In the genomic region with DNA sequence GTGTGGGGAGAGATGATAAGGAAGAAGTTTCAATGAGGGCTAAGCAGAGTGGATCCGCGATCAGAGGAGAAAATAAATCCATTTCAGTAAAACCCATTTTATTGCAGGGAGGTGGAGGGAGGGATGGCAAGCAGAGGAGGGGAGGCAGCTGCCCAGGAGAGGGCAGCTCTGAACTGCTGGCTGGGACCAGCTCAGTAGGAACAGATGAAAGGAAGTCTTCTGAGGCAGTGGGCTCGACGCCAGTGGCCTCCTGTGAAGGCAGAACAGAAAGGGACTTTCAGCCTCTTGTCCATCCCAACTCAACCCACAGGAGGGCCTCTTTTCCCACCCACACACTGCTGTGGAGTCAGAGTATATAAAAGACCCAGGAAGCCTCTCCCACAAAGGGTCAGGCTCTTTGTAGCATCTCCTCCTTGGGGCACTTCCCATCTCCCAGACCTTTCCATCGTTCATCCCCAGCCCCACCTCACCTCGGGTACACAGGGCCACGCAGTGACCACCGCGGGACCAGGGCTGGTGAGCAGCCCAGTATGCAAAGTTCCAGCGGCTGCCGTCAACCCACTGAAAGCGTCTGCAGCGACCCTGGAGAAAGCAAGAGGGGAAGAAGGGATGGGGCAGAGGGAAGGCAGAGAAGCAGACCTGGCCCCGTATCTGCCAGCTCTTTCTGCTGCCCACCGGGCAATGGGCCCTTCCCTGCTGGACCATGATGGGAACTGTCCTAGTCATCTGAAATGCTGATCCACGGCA, we compare ENCODE assay signal across 15 cellular contexts. TPM values are rescaled to one million over a fixed set of nuclear protein-coding genes. Genes with fewer than 3 reads are reported as not detected.
DNase-seq lines count a peak whose midpoint lies in the region; ATAC-seq and TF ChIP-seq lines count a peak whose summit lies in the region.
"Had no signal": no experiment of that assay in that cellular context is flagged by ENCODE, and none has a peak within 500 bp of the region (broad histone marks: within the 10 kb centered on the region; RNA-seq: fewer than 3 reads in every experiment).

No MANE protein-coding gene starts in this region.

- no peak for TF ChIP-seq POLR2A in esophagus squamous epithelium (IDR thresholded peaks at IDR 0.05)

- intact Hi-C loops in right cardiac atrium (cut with DNase I) (no loop called here), esophagus squamous epithelium (cut with DNase I) (no loop called here)
- intact Hi-C loops in CD8-positive, alpha-beta T cell (cut with DNase I, micrococcal nuclease) = no loop called here

- POLR2A ChIA-PET in CD8-positive, alpha-beta T cell (lab: Charles Lee) = no interaction called here

- no peak overlapping the region for H3K27ac Mint-ChIP-seq in CD8-positive, alpha-beta T cell
- H3K27ac Mint-ChIP-seq: activated T-cell treated with anti-CD3 and anti-CD28 coated beads, Interleukin-2, amount 50 U/mL, for 72 hours had no signal

- 74% methylated on average over 16 of the region's 16 CpGs for WGBS in right cardiac atrium
- WGBS in esophagus squamous epithelium, 2 donors = 75 to 76% methylated on average over 6 to 7 of the region's 16 CpGs

- no peaks in the 10 kb centered on the region for H3K9me3 Mint-ChIP-seq in CD8-positive, alpha-beta T cell
- H3K9me3 Mint-ChIP-seq: activated T-cell treated with anti-CD3 and anti-CD28 coated beads, Interleukin-2, amount 50 U/mL, for 72 hours had no signal

- CTCF ChIA-PET in CD8-positive, alpha-beta T cell (lab: Charles Lee) = interaction anchor here (0.6 kb wide), 1 partner anchor 35 kb away, joined by 3 read pairs; no protein-coding TSS in a partner anchor

- DNase-seq in NCI-H2029 (lab: John Stamatoyannopoulos, UW) (peak; percentile 11), NCI-H2029 treated with DMSO at 0.1 percent for 48 hours (lab: John Stamatoyannopoulos, UW) (no peak), astrocyte of the spinal cord (ENCODE audit: low read depth, low spot score) (peak; percentile 13), right cardiac atrium (peak in 1 of 3 donors; percentile 78), substantia nigra (lab: John Stamatoyannopoulos, UW) (peak in 30 of 49 donors; percentile 1 to 53 (median 20)), GM13977 (ENCODE audit: low spot score) (no peak), esophagus squamous epithelium (lab: John Stamatoyannopoulos, UW) (no peak)
- DNase-seq in CD8-positive, alpha-beta T cell = no peak
- DNase-seq: activated T-cell treated with anti-CD3 and anti-CD28 coated beads, Interleukin-2, amount 50 U/mL, for 72 hours; NCI-H446 treated with DMSO at 0.1 percent for 48 hours; Peyer's patch had no signal

- no peak overlapping the region for H3K4me3 Mint-ChIP-seq in CD8-positive, alpha-beta T cell
- H3K4me3 Mint-ChIP-seq: activated T-cell treated with anti-CD3 and anti-CD28 coated beads, Interleukin-2, amount 50 U/mL, for 72 hours had no signal

- peak; percentile 41 to 57 for ATAC-seq in right cardiac atrium
- no peak for ATAC-seq in CD8-positive, alpha-beta T cell

- H3K27me3 ChIP-seq in right cardiac atrium (ENCODE audit: control insufficient read depth, insufficient read depth) (no peaks in the 10 kb centered on the region), esophagus squamous epithelium (no peaks in the 10 kb centered on the region)
- H3K27me3 ChIP-seq in CD8-positive, alpha-beta T cell (ENCODE audit: insufficient read depth, low read length) = no peaks in the 10 kb centered on the region
- H3K27me3 ChIP-seq: neutrophil, Peyer's patch had no signal

- no peaks in the 10 kb centered on the region for H3K9me3 ChIP-seq in right cardiac atrium (ENCODE audit: control insufficient read depth, low read length)
- no peaks in the 10 kb centered on the region for H3K9me3 ChIP-seq in CD8-positive, alpha-beta T cell (ENCODE audit: low read length)
- H3K9me3 ChIP-seq in esophagus squamous epithelium = no peaks in the 10 kb centered on the region
- H3K9me3 ChIP-seq: neutrophil, Peyer's patch had no signal

- H3K27ac ChIP-seq in right cardiac atrium (ENCODE audit: low read length) (no peak overlapping the region), substantia nigra (ENCODE audit: low read depth, low read length, poor library complexity, severe bottlenecking) (no peak overlapping the region), esophagus squamous epithelium (no peak overlapping the region)
- no peak overlapping the region for H3K27ac ChIP-seq in CD8-positive, alpha-beta T cell (ENCODE audit: low read depth, low read length)
- H3K27ac ChIP-seq: neutrophil, Peyer's patch had no signal

- H3K4me3 ChIP-seq in astrocyte of the spinal cord (ENCODE audit: low read depth, low read length) (no peak overlapping the region), right cardiac atrium (ENCODE audit: low read length) (no peak overlapping the region), esophagus squamous epithelium (no peak overlapping the region)
- H3K4me3 ChIP-seq in CD8-positive, alpha-beta T cell (ENCODE audit: low read depth, low read length) = no peak overlapping the region
- H3K4me3 ChIP-seq: Peyer's patch had no signal

- H3K4me1 ChIP-seq in right cardiac atrium (ENCODE audit: control insufficient read depth, insufficient read depth, low read length) = no peaks in the 10 kb centered on the region
- H3K4me1 ChIP-seq in CD8-positive, alpha-beta T cell (ENCODE audit: insufficient read depth, low read length) = no peaks in the 10 kb centered on the region
- no peaks in the 10 kb centered on the region for H3K4me1 ChIP-seq in esophagus squamous epithelium
- H3K4me1 ChIP-seq: Peyer's patch had no signal

- H3K36me3 Mint-ChIP-seq in CD8-positive, alpha-beta T cell = no peaks in the 10 kb centered on the region

- H3K4me1 Mint-ChIP-seq in CD8-positive, alpha-beta T cell (ENCODE audit: low read depth) = no peaks in the 10 kb centered on the region

- in situ Hi-C loops in astrocyte of the spinal cord (cut with HindIII; ENCODE audit: low sequenced_read_pairs) = no loop called here
- in situ Hi-C loops in GM13977 (cut with MboI; ENCODE audit: low pct_unique_long_range_greater_than_20kb, low sequenced_read_pairs, unreplicated experiment) = no loop called here

- TF ChIP-seq CTCF in astrocyte of the spinal cord (IDR thresholded peaks at IDR 0.05; ENCODE audit: low read depth, low read length) (no peak), GM13977 (IDR thresholded peaks at IDR 0.05; ENCODE audit: extremely low read depth, insufficient read depth, missing control alignments) (no peak), esophagus squamous epithelium (IDR thresholded peaks at IDR 0.05) (no peak)
- no peak for TF ChIP-seq CTCF in CD8-positive, alpha-beta T cell (IDR thresholded peaks at IDR 0.05)

- peaks cover 6% of the 10 kb centered on the region for H3K27me3 Mint-ChIP-seq in CD8-positive, alpha-beta T cell (ENCODE audit: low read depth)

- no peaks in the 10 kb centered on the region for H3K36me3 ChIP-seq in CD8-positive, alpha-beta T cell (ENCODE audit: insufficient read depth, low read length)
- no peaks in the 10 kb centered on the region for H3K36me3 ChIP-seq in esophagus squamous epithelium
- H3K36me3 ChIP-seq: neutrophil, Peyer's patch had no signal

RNA-seq across cellular contexts. Expression of a gene that starts 3.0 kb away (rescaled TPM):
- total RNA-seq in right cardiac atrium = under 1 TPM in 1 of 4 donors, not detected in 3; 0.23 TPM
- polyA plus RNA-seq in right cardiac atrium = 0.16 TPM
- under 1 TPM; 0.78 to 0.90 TPM for total RNA-seq in CD8-positive, alpha-beta T cell
- total RNA-seq in esophagus squamous epithelium = not detected
- total RNA-seq: Peyer's patch; T-helper 1 cell treated with Interleukin-12 subunit alpha and Interleukin-12 subunit beta and Interleukin-4 antibody, amounts not matched to agents 30 ng/mL and 1 ng/mL, for 36 hours had no signal

RNA-seq across cellular contexts. Expression of a gene that starts 6.5 kb away (rescaled TPM):
- total RNA-seq in right cardiac atrium = not detected
- polyA plus RNA-seq in right cardiac atrium = not detected
- not detected for total RNA-seq in CD8-positive, alpha-beta T cell
- total RNA-seq in esophagus squamous epithelium = not detected
- total RNA-seq: activated T-cell treated with anti-CD3 and anti-CD28 coated beads, Interleukin-2, amount 50 U/mL, for 72 hours; mesenteric fat pad; Peyer's patch; T-helper 1 cell treated with Interleukin-12 subunit alpha and Interleukin-12 subunit beta and Interleukin-4 antibody, amounts not matched to agents 30 ng/mL and 1 ng/mL, for 36 hours had no signal
- polyA plus RNA-seq: esophagus had no signal

RNA-seq across cellular contexts. Expression of a gene that starts 39.5 kb away (rescaled TPM):
- total RNA-seq in right cardiac atrium = 10 to 100 TPM; 24.1 to 37.0 (median 30.7) TPM
- polyA plus RNA-seq in right cardiac atrium = 20.7 TPM
- total RNA-seq in CD8-positive, alpha-beta T cell = 10 to 100 TPM in 1 of 2 experiments, 1 to 10 TPM in 1; 9.3 to 11.3 TPM
- total RNA-seq in esophagus squamous epithelium = 10 to 100 TPM; 54.1 to 90.9 (median 75.6) TPM

RNA-seq across cellular contexts. Expression of a gene that starts 49.3 kb away (rescaled TPM):
- total RNA-seq in right cardiac atrium (not detected), esophagus squamous epithelium (not detected)
- polyA plus RNA-seq in right cardiac atrium = 0.20 TPM
- not detected for total RNA-seq in CD8-positive, alpha-beta T cell
- total RNA-seq: activated T-cell treated with anti-CD3 and anti-CD28 coated beads, Interleukin-2, amount 50 U/mL, for 72 hours; mesenteric fat pad; T-helper 1 cell treated with Interleukin-12 subunit alpha and Interleukin-12 subunit beta and Interleukin-4 antibody, amounts not matched to agents 30 ng/mL and 1 ng/mL, for 36 hours had no signal
- polyA plus RNA-seq: esophagus had no signal

RNA-seq across cellular contexts. Expression of a gene that starts 51.8 kb away (rescaled TPM):
- total RNA-seq in right cardiac atrium = 10 to 100 TPM; 43.1 to 46.6 (median 43.4) TPM
- 35.0 TPM for polyA plus RNA-seq in right cardiac atrium
- 10 to 100 TPM; 34.3 to 36.3 TPM for total RNA-seq in CD8-positive, alpha-beta T cell
- 10 to 100 TPM; 49.0 to 98.8 (median 81.3) TPM for total RNA-seq in esophagus squamous epithelium

Comparison
In these comparisons a context has a peak if more than half of its experiments do, and no peak if none do; other contexts are left out.
1. DNase-seq: peak in NCI-H2029 (single experiment), astrocyte of the spinal cord (single experiment) and substantia nigra (30 of 49); none in NCI-H2029 treated with DMSO at 0.1 percent for 48 hours (single experiment), GM13977 (single experiment), CD8-positive, alpha-beta T cell (0 of 7) and esophagus squamous epithelium (single experiment).